ENCODE assay signal across 8 cellular contexts in the genomic region with DNA sequence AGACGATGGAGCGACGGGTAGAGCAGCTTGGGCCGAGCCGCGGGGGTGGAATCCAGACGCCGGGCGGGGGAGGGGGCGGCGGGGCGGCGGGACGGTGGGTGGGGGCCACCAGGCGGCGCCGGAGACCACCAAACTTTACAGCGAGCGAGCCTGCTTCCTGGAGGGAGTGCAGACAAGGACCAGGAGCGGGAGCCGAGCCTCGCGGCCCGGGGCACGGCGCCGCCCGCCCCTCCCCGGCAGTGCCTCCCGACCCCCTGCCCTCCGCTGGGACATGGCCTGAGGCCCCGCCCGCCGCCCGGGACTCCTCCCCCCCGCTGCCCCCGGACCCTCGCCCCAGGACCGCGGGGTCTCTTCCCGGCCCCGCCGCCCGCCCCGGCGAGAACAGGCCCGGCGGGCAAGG. TPM values are rescaled to one million over a fixed set of nuclear protein-coding genes. Genes with fewer than 3 reads are reported as not detected.
DNase-seq lines count a peak whose midpoint lies in the region; ATAC-seq and TF ChIP-seq lines count a peak whose summit lies in the region.
"Not testable (repeated sequence)": the region's sequence is repeated elsewhere in the genome, so short reads cannot be mapped to it uniquely, and the experiment has no call there.

No MANE protein-coding gene starts in this region.

- peaks cover 24% of the 10 kb centered on the region for H3K4me1 ChIP-seq in GM23338 (ENCODE audit: insufficient read depth)
- H3K4me1 ChIP-seq in HUES48 (ENCODE audit: control insufficient read depth, insufficient read depth, low read length): peaks cover 18% of the 10 kb centered on the region

- H3K4me1 Mint-ChIP-seq in GM23338: peaks cover 25% of the 10 kb centered on the region
- H3K4me1 Mint-ChIP-seq in T-helper 1 cell treated with Interleukin-12 subunit alpha and Interleukin-12 subunit beta and Interleukin-4 antibody, amounts not matched to agents 30 μg/mL and 1 μg/mL, for 36 hours (ENCODE audit: low read depth): peaks cover 25% of the 10 kb centered on the region
- peaks cover 55% of the 10 kb centered on the region for H3K4me1 Mint-ChIP-seq in activated naive CD4-positive, alpha-beta T cell treated with anti-CD3 and anti-CD28 coated beads for 36 hours (ENCODE audit: low read depth)
- H3K4me1 Mint-ChIP-seq in natural killer cell: peaks cover 30 to 33% of the 10 kb centered on the region in 2 donors
- peaks cover 31% of the 10 kb centered on the region for H3K4me1 Mint-ChIP-seq in stimulated activated effector memory CD8-positive, alpha-beta T cell treated with anti-CD3 and anti-CD28 coated beads, Interleukin-12 subunit alpha, Interleukin-12 subunit beta, amount 100 ng/mL, for 72 hours

- intact Hi-C loops in activated naive CD4-positive, alpha-beta T cell treated with anti-CD3 and anti-CD28 coated beads for 36 hours (cut with micrococcal nuclease): loop anchor here (2.0 kb wide), 1 partner anchor 349 kb away; no protein-coding TSS in a partner anchor
- intact Hi-C loops in natural killer cell (cut with micrococcal nuclease): not testable (repeated sequence)

- not testable (repeated sequence) for H3K9me2 ChIP-seq in GM23338 (ENCODE audit: insufficient read depth)

- DNase-seq in EH (ENCODE audit: low read depth) (peak; percentile 33), GM23338 (ENCODE audit: low spot score) (peak; percentile 41), natural killer cell (peak; percentile 25)
- DNase-seq in activated naive CD4-positive, alpha-beta T cell treated with anti-CD3 and anti-CD28 coated beads for 36 hours: peak; percentile 56
- not testable (repeated sequence) for DNase-seq in fibroblast of the aortic adventitia (ENCODE audit: low read depth)
- peak in 1 of 2 donors; percentile 61 for DNase-seq in stimulated activated effector memory CD8-positive, alpha-beta T cell treated with anti-CD3 and anti-CD28 coated beads, Interleukin-12 subunit alpha, Interleukin-12 subunit beta, amount 100 ng/mL, for 72 hours (ENCODE audit: low spot score in 2 of 2)

- TF ChIP-seq CTCF in GM23338 (conservative IDR thresholded peaks at IDR 0.05; ENCODE audit: low read depth in 2 of 2) (peak in 1 of 2 experiments; percentile 33; a peak in 2 of 4 replicates), fibroblast of the aortic adventitia (IDR thresholded peaks at IDR 0.05; ENCODE audit: insufficient read depth, low read length) (peak; percentile 4)
- TF ChIP-seq CTCF in natural killer cell (IDR thresholded peaks at IDR 0.05): not testable (repeated sequence)

- peaks cover 63% of the 10 kb centered on the region for H3K79me2 ChIP-seq in GM23338 (replicated peaks; ENCODE audit: insufficient read depth)

- H4K20me1 ChIP-seq in GM23338 (replicated peaks; ENCODE audit: insufficient read depth): peaks cover 27% of the 10 kb centered on the region

- H3K4me3 Mint-ChIP-seq in GM23338 (peak overlapping the region; percentile 94), natural killer cell (peak overlapping the region; percentile 94)
- peak overlapping the region; percentile 99 for H3K4me3 Mint-ChIP-seq in T-helper 1 cell treated with Interleukin-12 subunit alpha and Interleukin-12 subunit beta and Interleukin-4 antibody, amounts not matched to agents 30 μg/mL and 1 μg/mL, for 36 hours
- peak overlapping the region; percentile 86 for H3K4me3 Mint-ChIP-seq in activated naive CD4-positive, alpha-beta T cell treated with anti-CD3 and anti-CD28 coated beads for 36 hours
- H3K4me3 Mint-ChIP-seq in stimulated activated effector memory CD8-positive, alpha-beta T cell treated with anti-CD3 and anti-CD28 coated beads, Interleukin-12 subunit alpha, Interleukin-12 subunit beta, amount 100 ng/mL, for 72 hours: peak overlapping the region; percentile 96

- H3K27me3 ChIP-seq in GM23338 (ENCODE audit: insufficient read depth); HUES48 (ENCODE audit: control insufficient read depth, insufficient read depth, low read length): not testable (repeated sequence)

- not testable (repeated sequence) for H3K27ac ChIP-seq in GM23338 (ENCODE audit: low read depth)
- H3K27ac ChIP-seq in HUES48 (ENCODE audit: low read depth, low read length): peak overlapping the region; percentile 82

- H3K9ac ChIP-seq in HUES48 (ENCODE audit: low read depth, low read length): not testable (repeated sequence)

- H3F3A ChIP-seq in GM23338 (replicated peaks; ENCODE audit: low read depth): peaks cover 12% of the 10 kb centered on the region; the same call in 1 of the 2 replicates

- H3K4me3 ChIP-seq in GM23338: peak overlapping the region; percentile 72
- peak overlapping the region; percentile 65 for H3K4me3 ChIP-seq in HUES48 (ENCODE audit: low read depth, low read length)
- H3K4me3 ChIP-seq in fibroblast of the aortic adventitia (ENCODE audit: low read depth, low read length): peak overlapping the region; percentile 75

- H2AFZ ChIP-seq in GM23338: not testable (repeated sequence)

- peak overlapping the region; percentile 92 for H3K4me2 ChIP-seq in GM23338

- H3K36me3 ChIP-seq in GM23338 (ENCODE audit: insufficient read depth): peaks cover 11% of the 10 kb centered on the region
- peaks cover 38% of the 10 kb centered on the region for H3K36me3 ChIP-seq in HUES48 (ENCODE audit: control insufficient read depth, insufficient read depth, low read length)

- H3K9me3 ChIP-seq in HUES48 (ENCODE audit: control insufficient read depth, insufficient read depth, low read length): not testable (repeated sequence)

- ATAC-seq in GM23338: peak; percentile 50
- peak; percentile 3 to 21 (median 5) for ATAC-seq in natural killer cell
- peak; percentile 38 for ATAC-seq in stimulated activated effector memory CD8-positive, alpha-beta T cell treated with anti-CD3 and anti-CD28 coated beads, Interleukin-12 subunit alpha, Interleukin-12 subunit beta, amount 100 ng/mL, for 72 hours

- H3K9me3 Mint-ChIP-seq in GM23338; T-helper 1 cell treated with Interleukin-12 subunit alpha and Interleukin-12 subunit beta and Interleukin-4 antibody, amounts not matched to agents 30 μg/mL and 1 μg/mL, for 36 hours; activated naive CD4-positive, alpha-beta T cell treated with anti-CD3 and anti-CD28 coated beads for 36 hours; natural killer cell; stimulated activated effector memory CD8-positive, alpha-beta T cell treated with anti-CD3 and anti-CD28 coated beads, Interleukin-12 subunit alpha, Interleukin-12 subunit beta, amount 100 ng/mL, for 72 hours: not testable (repeated sequence)

- peaks cover 40% of the 10 kb centered on the region for H3K36me3 Mint-ChIP-seq in GM23338 (ENCODE audit: low read depth)
- peaks cover 31% of the 10 kb centered on the region for H3K36me3 Mint-ChIP-seq in T-helper 1 cell treated with Interleukin-12 subunit alpha and Interleukin-12 subunit beta and Interleukin-4 antibody, amounts not matched to agents 30 μg/mL and 1 μg/mL, for 36 hours (ENCODE audit: low read depth)
- H3K36me3 Mint-ChIP-seq in activated naive CD4-positive, alpha-beta T cell treated with anti-CD3 and anti-CD28 coated beads for 36 hours (ENCODE audit: low read depth); natural killer cell: not testable (repeated sequence)
- peaks cover 39% of the 10 kb centered on the region for H3K36me3 Mint-ChIP-seq in stimulated activated effector memory CD8-positive, alpha-beta T cell treated with anti-CD3 and anti-CD28 coated beads, Interleukin-12 subunit alpha, Interleukin-12 subunit beta, amount 100 ng/mL, for 72 hours

- CTCF ChIA-PET in activated naive CD4-positive, alpha-beta T cell treated with anti-CD3 and anti-CD28 coated beads for 36 hours (lab: Charles Lee): not testable (repeated sequence)

- H3K27me3 Mint-ChIP-seq in GM23338 (ENCODE audit: insufficient read depth, low read depth, poor library complexity); T-helper 1 cell treated with Interleukin-12 subunit alpha and Interleukin-12 subunit beta and Interleukin-4 antibody, amounts not matched to agents 30 μg/mL and 1 μg/mL, for 36 hours (ENCODE audit: low read depth); activated naive CD4-positive, alpha-beta T cell treated with anti-CD3 and anti-CD28 coated beads for 36 hours (ENCODE audit: low read depth); natural killer cell (ENCODE audit: low read depth in 2 of 2): not testable (repeated sequence)

- H3K27ac Mint-ChIP-seq in GM23338 (peak overlapping the region; percentile 72; the same call in 1 of the 2 replicates), natural killer cell (peak overlapping the region; percentile 89 to 90)
- peak overlapping the region; percentile 90 for H3K27ac Mint-ChIP-seq in T-helper 1 cell treated with Interleukin-12 subunit alpha and Interleukin-12 subunit beta and Interleukin-4 antibody, amounts not matched to agents 30 μg/mL and 1 μg/mL, for 36 hours
- peak overlapping the region; percentile 71 for H3K27ac Mint-ChIP-seq in activated naive CD4-positive, alpha-beta T cell treated with anti-CD3 and anti-CD28 coated beads for 36 hours
- peak overlapping the region; percentile 96 for H3K27ac Mint-ChIP-seq in stimulated activated effector memory CD8-positive, alpha-beta T cell treated with anti-CD3 and anti-CD28 coated beads, Interleukin-12 subunit alpha, Interleukin-12 subunit beta, amount 100 ng/mL, for 72 hours

RNA-seq across cellular contexts. Expression of a gene that starts 0.4 kb away (rescaled TPM):
- 17.7 and 20.5 TPM in 2 replicates for total RNA-seq in GM23338 (2014; rRNA removed; shearing (Covaris generic))
- 7.8 and 7.9 TPM in 2 replicates for polyA plus RNA-seq in GM23338 (2016; fragmentation: Nextera tagmentation; extraction: Ambion mirVana)
- total RNA-seq in activated naive CD4-positive, alpha-beta T cell treated with anti-CD3 and anti-CD28 coated beads for 36 hours: 10 to 100 TPM; 12.7 to 13.1 TPM
- total RNA-seq in fibroblast of the aortic adventitia (ENCODE audit: low replicate concordance) (7.6 and 12.4 TPM in 2 replicates), natural killer cell (10 to 100 TPM; 12.0 to 17.3 (median 13.6) TPM)

RNA-seq across cellular contexts. Expression of a gene that starts 27.4 kb away (rescaled TPM):
- 49.2 and 59.7 TPM in 2 replicates for total RNA-seq in GM23338 (2014; rRNA removed; shearing (Covaris generic))
- polyA plus RNA-seq in GM23338 (2016; fragmentation: Nextera tagmentation; extraction: Ambion mirVana): 23.3 and 25.4 TPM in 2 replicates
- 10 to 100 TPM; 67.6 to 70.8 TPM for total RNA-seq in activated naive CD4-positive, alpha-beta T cell treated with anti-CD3 and anti-CD28 coated beads for 36 hours
- total RNA-seq in fibroblast of the aortic adventitia (ENCODE audit: low replicate concordance) (10.9 and 24.7 TPM in 2 replicates), natural killer cell (10 to 100 TPM; 25.4 to 30.7 (median 29.8) TPM)
